ENCODE assay signal across 1 cellular context in genomic region chr2:205089958-205090357, GRCh38.
A peak's percentile ranks its signal among the peaks of the same experiment; 100 is the strongest.
TF ChIP-seq lines count a peak whose summit lies in the region.

No MANE protein-coding gene starts in this region.

TF ChIP-seq in K562, 482 proteins besides CTCF, POLR2A, EP300 and RAD21 (continued from another document and continues in another):
- TF ChIP-seq, protein P1, sequence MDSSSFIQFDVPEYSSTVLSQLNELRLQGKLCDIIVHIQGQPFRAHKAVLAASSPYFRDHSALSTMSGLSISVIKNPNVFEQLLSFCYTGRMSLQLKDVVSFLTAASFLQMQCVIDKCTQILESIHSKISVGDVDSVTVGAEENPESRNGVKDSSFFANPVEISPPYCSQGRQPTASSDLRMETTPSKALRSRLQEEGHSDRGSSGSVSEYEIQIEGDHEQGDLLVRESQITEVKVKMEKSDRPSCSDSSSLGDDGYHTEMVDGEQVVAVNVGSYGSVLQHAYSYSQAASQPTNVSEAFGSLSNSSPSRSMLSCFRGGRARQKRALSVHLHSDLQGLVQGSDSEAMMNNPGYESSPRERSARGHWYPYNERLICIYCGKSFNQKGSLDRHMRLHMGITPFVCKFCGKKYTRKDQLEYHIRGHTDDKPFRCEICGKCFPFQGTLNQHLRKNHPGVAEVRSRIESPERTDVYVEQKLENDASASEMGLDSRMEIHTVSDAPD (CRISPR knock-in tag; IDR thresholded peaks at IDR 0.05) = no peak
- TF ChIP-seq ZNF274 (IDR thresholded peaks at IDR 0.05; ENCODE audit: borderline replicate concordance, low read depth, low read length) (no peak), ZNF12 (CRISPR knock-in tag; IDR thresholded peaks at IDR 0.05) (no peak), FIP1L1 (IDR thresholded peaks at IDR 0.05; ENCODE audit: low read depth, low read length, poor library complexity, severe bottlenecking) (no peak), MXI1 (IDR thresholded peaks at IDR 0.05; ENCODE audit: low read depth, low read length) (no peak), SMAD3 (CRISPR knock-in tag; conservative IDR thresholded peaks at IDR 0.05) (no peak), ZNF561 (CRISPR knock-in tag; conservative IDR thresholded peaks at IDR 0.05) (no peak), BCOR (IDR thresholded peaks at IDR 0.05) (no peak), ZNF121 (CRISPR knock-in tag; conservative IDR thresholded peaks at IDR 0.05) (no peak), GTF3C2 (IDR thresholded peaks at IDR 0.05; ENCODE audit: borderline replicate concordance, extremely low read depth, insufficient read length) (no peak), ZEB2 (IDR thresholded peaks at IDR 0.05) (no peak), PRPF4 (IDR thresholded peaks at IDR 0.05; ENCODE audit: insufficient read depth, low read depth, low read length, poor library complexity, severe bottlenecking) (no peak), TOE1 (IDR thresholded peaks at IDR 0.05; ENCODE audit: borderline replicate concordance) (no peak), TOE1 (CRISPR knock-in tag; IDR thresholded peaks at IDR 0.05; ENCODE audit: borderline replicate concordance, low read depth) (no peak), NFIX (CRISPR knock-in tag; IDR thresholded peaks at IDR 0.05; ENCODE audit: low read depth) (no peak), NONO (IDR thresholded peaks at IDR 0.05; ENCODE audit: low read depth in 2 of 2, low read length in 1 of 2) (no peak), SPI1 (IDR thresholded peaks at IDR 0.05; ENCODE audit: borderline replicate concordance, low read depth, low read length) (no peak), RBM34 (IDR thresholded peaks at IDR 0.05; ENCODE audit: borderline replicate concordance, insufficient read depth, low read length) (no peak), LEF1 (IDR thresholded peaks at IDR 0.05) (no peak), PHF21A (IDR thresholded peaks at IDR 0.05; ENCODE audit: borderline replicate concordance, low read depth) (no peak), ATF7 (IDR thresholded peaks at IDR 0.05) (peak; percentile 49), ZNF146 (CRISPR knock-in tag; IDR thresholded peaks at IDR 0.05; ENCODE audit: unreplicated experiment) (no peak), ELF4 (CRISPR knock-in tag; IDR thresholded peaks at IDR 0.05) (no peak), SMAD4 (CRISPR knock-in tag; conservative IDR thresholded peaks at IDR 0.05) (no peak), NCOR1 (IDR thresholded peaks at IDR 0.05) (peak; percentile 67), ZHX1 (conservative IDR thresholded peaks at IDR 0.05; ENCODE audit: low read length) (no peak), KDM5B (IDR thresholded peaks at IDR 0.05; ENCODE audit: insufficient replicate concordance, low read depth, low read length) (no peak), PTBP1 (IDR thresholded peaks at IDR 0.05; ENCODE audit: low read depth, low read length) (no peak), CBFA2T2 (conservative IDR thresholded peaks at IDR 0.05) (peak; percentile 58; the same call in 1 of the 2 replicates)
- TF ChIP-seq, protein P2, sequence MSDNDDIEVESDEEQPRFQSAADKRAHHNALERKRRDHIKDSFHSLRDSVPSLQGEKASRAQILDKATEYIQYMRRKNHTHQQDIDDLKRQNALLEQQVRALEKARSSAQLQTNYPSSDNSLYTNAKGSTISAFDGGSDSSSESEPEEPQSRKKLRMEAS (CRISPR knock-in tag; IDR thresholded peaks at IDR 0.05) = no peak
- TF ChIP-seq, protein P3, sequence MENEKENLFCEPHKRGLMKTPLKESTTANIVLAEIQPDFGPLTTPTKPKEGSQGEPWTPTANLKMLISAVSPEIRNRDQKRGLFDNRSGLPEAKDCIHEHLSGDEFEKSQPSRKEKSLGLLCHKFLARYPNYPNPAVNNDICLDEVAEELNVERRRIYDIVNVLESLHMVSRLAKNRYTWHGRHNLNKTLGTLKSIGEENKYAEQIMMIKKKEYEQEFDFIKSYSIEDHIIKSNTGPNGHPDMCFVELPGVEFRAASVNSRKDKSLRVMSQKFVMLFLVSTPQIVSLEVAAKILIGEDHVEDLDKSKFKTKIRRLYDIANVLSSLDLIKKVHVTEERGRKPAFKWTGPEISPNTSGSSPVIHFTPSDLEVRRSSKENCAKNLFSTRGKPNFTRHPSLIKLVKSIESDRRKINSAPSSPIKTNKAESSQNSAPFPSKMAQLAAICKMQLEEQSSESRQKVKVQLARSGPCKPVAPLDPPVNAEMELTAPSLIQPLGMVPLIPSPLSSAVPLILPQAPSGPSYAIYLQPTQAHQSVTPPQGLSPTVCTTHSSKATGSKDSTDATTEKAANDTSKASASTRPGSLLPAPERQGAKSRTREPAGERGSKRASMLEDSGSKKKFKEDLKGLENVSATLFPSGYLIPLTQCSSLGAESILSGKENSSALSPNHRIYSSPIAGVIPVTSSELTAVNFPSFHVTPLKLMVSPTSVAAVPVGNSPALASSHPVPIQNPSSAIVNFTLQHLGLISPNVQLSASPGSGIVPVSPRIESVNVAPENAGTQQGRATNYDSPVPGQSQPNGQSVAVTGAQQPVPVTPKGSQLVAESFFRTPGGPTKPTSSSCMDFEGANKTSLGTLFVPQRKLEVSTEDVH (IDR thresholded peaks at IDR 0.05; ENCODE audit: low read depth, partially characterized antibody) = no peak
- TF ChIP-seq, protein P4, sequence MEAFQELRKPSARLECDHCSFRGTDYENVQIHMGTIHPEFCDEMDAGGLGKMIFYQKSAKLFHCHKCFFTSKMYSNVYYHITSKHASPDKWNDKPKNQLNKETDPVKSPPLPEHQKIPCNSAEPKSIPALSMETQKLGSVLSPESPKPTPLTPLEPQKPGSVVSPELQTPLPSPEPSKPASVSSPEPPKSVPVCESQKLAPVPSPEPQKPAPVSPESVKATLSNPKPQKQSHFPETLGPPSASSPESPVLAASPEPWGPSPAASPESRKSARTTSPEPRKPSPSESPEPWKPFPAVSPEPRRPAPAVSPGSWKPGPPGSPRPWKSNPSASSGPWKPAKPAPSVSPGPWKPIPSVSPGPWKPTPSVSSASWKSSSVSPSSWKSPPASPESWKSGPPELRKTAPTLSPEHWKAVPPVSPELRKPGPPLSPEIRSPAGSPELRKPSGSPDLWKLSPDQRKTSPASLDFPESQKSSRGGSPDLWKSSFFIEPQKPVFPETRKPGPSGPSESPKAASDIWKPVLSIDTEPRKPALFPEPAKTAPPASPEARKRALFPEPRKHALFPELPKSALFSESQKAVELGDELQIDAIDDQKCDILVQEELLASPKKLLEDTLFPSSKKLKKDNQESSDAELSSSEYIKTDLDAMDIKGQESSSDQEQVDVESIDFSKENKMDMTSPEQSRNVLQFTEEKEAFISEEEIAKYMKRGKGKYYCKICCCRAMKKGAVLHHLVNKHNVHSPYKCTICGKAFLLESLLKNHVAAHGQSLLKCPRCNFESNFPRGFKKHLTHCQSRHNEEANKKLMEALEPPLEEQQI (IDR thresholded peaks at IDR 0.05) = no peak
- TF ChIP-seq, protein P5, sequence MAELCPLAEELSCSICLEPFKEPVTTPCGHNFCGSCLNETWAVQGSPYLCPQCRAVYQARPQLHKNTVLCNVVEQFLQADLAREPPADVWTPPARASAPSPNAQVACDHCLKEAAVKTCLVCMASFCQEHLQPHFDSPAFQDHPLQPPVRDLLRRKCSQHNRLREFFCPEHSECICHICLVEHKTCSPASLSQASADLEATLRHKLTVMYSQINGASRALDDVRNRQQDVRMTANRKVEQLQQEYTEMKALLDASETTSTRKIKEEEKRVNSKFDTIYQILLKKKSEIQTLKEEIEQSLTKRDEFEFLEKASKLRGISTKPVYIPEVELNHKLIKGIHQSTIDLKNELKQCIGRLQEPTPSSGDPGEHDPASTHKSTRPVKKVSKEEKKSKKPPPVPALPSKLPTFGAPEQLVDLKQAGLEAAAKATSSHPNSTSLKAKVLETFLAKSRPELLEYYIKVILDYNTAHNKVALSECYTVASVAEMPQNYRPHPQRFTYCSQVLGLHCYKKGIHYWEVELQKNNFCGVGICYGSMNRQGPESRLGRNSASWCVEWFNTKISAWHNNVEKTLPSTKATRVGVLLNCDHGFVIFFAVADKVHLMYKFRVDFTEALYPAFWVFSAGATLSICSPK (IDR thresholded peaks at IDR 0.05; ENCODE audit: borderline replicate concordance) = no peak
- TF ChIP-seq, protein P6, sequence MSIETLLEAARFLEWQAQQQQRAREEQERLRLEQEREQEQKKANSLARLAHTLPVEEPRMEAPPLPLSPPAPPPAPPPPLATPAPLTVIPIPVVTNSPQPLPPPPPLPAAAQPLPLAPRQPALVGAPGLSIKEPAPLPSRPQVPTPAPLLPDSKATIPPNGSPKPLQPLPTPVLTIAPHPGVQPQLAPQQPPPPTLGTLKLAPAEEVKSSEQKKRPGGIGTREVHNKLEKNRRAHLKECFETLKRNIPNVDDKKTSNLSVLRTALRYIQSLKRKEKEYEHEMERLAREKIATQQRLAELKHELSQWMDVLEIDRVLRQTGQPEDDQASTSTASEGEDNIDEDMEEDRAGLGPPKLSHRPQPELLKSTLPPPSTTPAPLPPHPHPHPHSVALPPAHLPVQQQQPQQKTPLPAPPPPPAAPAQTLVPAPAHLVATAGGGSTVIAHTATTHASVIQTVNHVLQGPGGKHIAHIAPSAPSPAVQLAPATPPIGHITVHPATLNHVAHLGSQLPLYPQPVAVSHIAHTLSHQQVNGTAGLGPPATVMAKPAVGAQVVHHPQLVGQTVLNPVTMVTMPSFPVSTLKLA (conservative IDR thresholded peaks at IDR 0.05) = peak in 1 of 2 experiments; percentile 37; a peak in 1 of 4 replicates
- TF ChIP-seq, protein P7, sequence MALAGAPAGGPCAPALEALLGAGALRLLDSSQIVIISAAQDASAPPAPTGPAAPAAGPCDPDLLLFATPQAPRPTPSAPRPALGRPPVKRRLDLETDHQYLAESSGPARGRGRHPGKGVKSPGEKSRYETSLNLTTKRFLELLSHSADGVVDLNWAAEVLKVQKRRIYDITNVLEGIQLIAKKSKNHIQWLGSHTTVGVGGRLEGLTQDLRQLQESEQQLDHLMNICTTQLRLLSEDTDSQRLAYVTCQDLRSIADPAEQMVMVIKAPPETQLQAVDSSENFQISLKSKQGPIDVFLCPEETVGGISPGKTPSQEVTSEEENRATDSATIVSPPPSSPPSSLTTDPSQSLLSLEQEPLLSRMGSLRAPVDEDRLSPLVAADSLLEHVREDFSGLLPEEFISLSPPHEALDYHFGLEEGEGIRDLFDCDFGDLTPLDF (CRISPR knock-in tag; IDR thresholded peaks at IDR 0.05) = no peak
